Comparison of ENCODE assay signal across 8 cellular contexts in genomic region chr21:35046880-35047229, GRCh38. TPM values are rescaled to one million over a fixed set of nuclear protein-coding genes. Genes with fewer than 3 reads are reported as not detected.
A peak's percentile ranks its signal among the peaks of the same experiment; 100 is the strongest.
DNase-seq lines count a peak whose midpoint lies in the region; ATAC-seq and TF ChIP-seq lines count a peak whose summit lies in the region.

No MANE protein-coding gene starts in this region.

- H3K79me2 ChIP-seq in smooth muscle cell (ENCODE audit: low read depth), result peaks cover 48% of the 10 kb centered on the region

- H4K20me1 ChIP-seq in smooth muscle cell (ENCODE audit: low read depth), result no peaks in the 10 kb centered on the region

- peaks cover 16% of the 10 kb centered on the region for H3K4me1 ChIP-seq in smooth muscle cell (ENCODE audit: low read depth)

- peaks cover 57% of the 10 kb centered on the region for H3K36me3 Mint-ChIP-seq in T-helper 2 cell treated with Interferon-gamma antibody and Interleukin-4, amounts not matched to agents 5 μg/mL and 100 μg/mL, for 36 hours (ENCODE audit: low read depth)

- TF ChIP-seq CTCF in fibroblast of the aortic adventitia (IDR thresholded peaks at IDR 0.05; ENCODE audit: insufficient read depth, low read length), result no peak
- no peak for TF ChIP-seq CTCF in smooth muscle cell (IDR thresholded peaks at IDR 0.05; ENCODE audit: borderline replicate concordance, insufficient read depth, poor library complexity, severe bottlenecking)

- H3K4me3 ChIP-seq in fibroblast of the aortic adventitia (ENCODE audit: low read depth, low read length) (peak overlapping the region; percentile 45), smooth muscle cell (peak overlapping the region; percentile 45)

- H3K9me3 Mint-ChIP-seq in T-helper 2 cell treated with Interferon-gamma antibody and Interleukin-4, amounts not matched to agents 5 μg/mL and 100 μg/mL, for 36 hours, result no peaks in the 10 kb centered on the region

- no peak overlapping the region for H2AFZ ChIP-seq in smooth muscle cell (ENCODE audit: low read depth)

- 23% methylated on average over 8 of the region's 8 CpGs for WGBS in smooth muscle cell (ENCODE audit: low lambda C conversion rate)

- H3K27me3 ChIP-seq in smooth muscle cell (ENCODE audit: low read depth), result no peaks in the 10 kb centered on the region

- H3K27ac Mint-ChIP-seq in T-helper 2 cell treated with Interferon-gamma antibody and Interleukin-4, amounts not matched to agents 5 μg/mL and 100 μg/mL, for 36 hours, result peak overlapping the region; percentile 94

- H3K36me3 ChIP-seq in smooth muscle cell (ENCODE audit: low read depth), result no peaks in the 10 kb centered on the region

- peak overlapping the region; percentile 90 for H3K4me2 ChIP-seq in smooth muscle cell

- H3F3A ChIP-seq in smooth muscle cell (ENCODE audit: low read depth), result peaks cover 16% of the 10 kb centered on the region

- peak; percentile 61 for DNase-seq in HCEC 1CT
- DNase-seq in T-helper 2 cell treated with Interferon-gamma antibody and Interleukin-4, amounts not matched to agents 5 μg/mL and 100 μg/mL, for 36 hours (ENCODE audit: low spot score), result no peak
- no peak for DNase-seq in fibroblast of the aortic adventitia (ENCODE audit: low read depth)
- DNase-seq in smooth muscle cell (lab: John Stamatoyannopoulos, UW; ENCODE audit: unreplicated experiment), result no peak
- no peak for DNase-seq in NCI-H146 treated with DMSO at 0.1 percent for 48 hours (lab: John Stamatoyannopoulos, UW; ENCODE audit: unreplicated experiment)
- DNase-seq in iPS-NIHi11 (ENCODE audit: low spot score), result no peak
- no peak for DNase-seq in GM19238 (ENCODE audit: insufficient read length, low spot score)

- no peaks in the 10 kb centered on the region for H3K27me3 Mint-ChIP-seq in T-helper 2 cell treated with Interferon-gamma antibody and Interleukin-4, amounts not matched to agents 5 μg/mL and 100 μg/mL, for 36 hours (ENCODE audit: low read depth)

- peak overlapping the region; percentile 99 for H3K27ac ChIP-seq in smooth muscle cell (ENCODE audit: low read depth)

- H3K9ac ChIP-seq in smooth muscle cell (ENCODE audit: low read depth), result peak overlapping the region; percentile 93

- H3K4me1 Mint-ChIP-seq in T-helper 2 cell treated with Interferon-gamma antibody and Interleukin-4, amounts not matched to agents 5 μg/mL and 100 μg/mL, for 36 hours (ENCODE audit: low read depth), result peaks cover 69% of the 10 kb centered on the region

- ATAC-seq in GM18502 (IDR thresholded peaks at IDR 0.05; ENCODE audit: poor library complexity, unreplicated experiment), result no peak

- H3K9me3 ChIP-seq in smooth muscle cell (replicated peaks; ENCODE audit: low read depth), result no peaks in the 10 kb centered on the region

- H3K4me3 Mint-ChIP-seq in T-helper 2 cell treated with Interferon-gamma antibody and Interleukin-4, amounts not matched to agents 5 μg/mL and 100 μg/mL, for 36 hours, result peak overlapping the region; percentile 93

RNA-seq across cellular contexts. Expression of gene RUNX1, which starts 2.2 kb away (rescaled TPM):
- total RNA-seq in fibroblast of the aortic adventitia (ENCODE audit: low replicate concordance) (28.0 and 63.5 TPM in 2 replicates), smooth muscle cell (55.6 and 97.6 TPM in 2 replicates)
- polyA plus RNA-seq in smooth muscle cell, result 33.4 and 35.1 TPM in 2 replicates
